In genomic region chr9:15250013-15250412, GRCh38 we compare ENCODE assay signal across 15 cellular contexts. TPM values are rescaled to one million over a fixed set of nuclear protein-coding genes. Genes with fewer than 3 reads are reported as not detected.
DNase-seq lines count a peak whose midpoint lies in the region; ATAC-seq, FAIRE-seq and TF ChIP-seq lines count a peak whose summit lies in the region.
"Had no signal": no experiment of that assay in that cellular context is flagged by ENCODE, and none has a peak within 500 bp of the region (broad histone marks: within the 10 kb centered on the region; RNA-seq: fewer than 3 reads in every experiment).

No MANE protein-coding gene starts in this region.

- H3K9me3 ChIP-seq in endothelial cell of umbilical vein (replicated peaks; ENCODE audit: control insufficient read depth, insufficient read depth, low read length) (no peaks in the 10 kb centered on the region), osteoblast (ENCODE audit: low read depth, low read length) (no peaks in the 10 kb centered on the region), Karpas-422 (ENCODE audit: low read length) (no peaks in the 10 kb centered on the region)
- H3K9me3 ChIP-seq: BE2C, breast epithelium, thyroid gland had no signal

- POLR2A ChIA-PET in endothelial cell of umbilical vein (lab: Charles Lee): no interaction called here

- no peaks in the 10 kb centered on the region for H3K9me2 ChIP-seq in Karpas-422 (replicated peaks; ENCODE audit: insufficient read depth, low read length)

- no peak overlapping the region for H2AFZ ChIP-seq in endothelial cell of umbilical vein (ENCODE audit: low read depth, low read length)
- peak overlapping the region; percentile 43 for H2AFZ ChIP-seq in osteoblast (ENCODE audit: low read length)
- H2AFZ ChIP-seq in Karpas-422 (ENCODE audit: low read length): no peak overlapping the region

- H3K27ac ChIP-seq in endothelial cell of umbilical vein (ENCODE audit: insufficient read depth, low read depth, low read length) (peak overlapping the region; percentile 68), osteoblast (ENCODE audit: low read depth, low read length) (peak overlapping the region; percentile 63), Karpas-422 (ENCODE audit: low read length) (no peak overlapping the region)
- H3K27ac ChIP-seq: SK-N-MC, thyroid gland had no signal

- no peaks in the 10 kb centered on the region for H3K79me2 ChIP-seq in endothelial cell of umbilical vein (ENCODE audit: control insufficient read depth, insufficient read depth, low read length)
- H3K79me2 ChIP-seq in osteoblast (ENCODE audit: insufficient read depth, low read length): peaks cover 4% of the 10 kb centered on the region
- no peaks in the 10 kb centered on the region for H3K79me2 ChIP-seq in Karpas-422 (ENCODE audit: low read length)

- no TSS peak for BruUV-seq in endothelial cell of umbilical vein (replicated peaks; lab: Mats Ljungman, UMichigan)

- no peak overlapping the region for H3K4me3 ChIP-seq in endothelial cell of umbilical vein (replicated peaks in 1 of 3; ENCODE audit: insufficient read depth in 1 of 3, low read depth in 1 of 3, low read length in 3 of 3)
- peak overlapping the region; percentile 14 for H3K4me3 ChIP-seq in osteoblast (ENCODE audit: insufficient read depth, low read length)
- H3K4me3 ChIP-seq in Karpas-422 (ENCODE audit: low read length): no peak overlapping the region
- H3K4me3 ChIP-seq: breast epithelium, SK-N-MC, thyroid gland had no signal

- H3K4me1 ChIP-seq in endothelial cell of umbilical vein (ENCODE audit: control insufficient read depth, extremely low read depth, insufficient read depth, low read length): peaks cover 42% of the 10 kb centered on the region
- H3K4me1 ChIP-seq in osteoblast (ENCODE audit: insufficient read depth, low read length): peaks cover 49% of the 10 kb centered on the region
- H3K4me1 ChIP-seq in Karpas-422 (ENCODE audit: low read length): no peaks in the 10 kb centered on the region
- H3K4me1 ChIP-seq: BE2C, breast epithelium had no signal

- H3K27me3 ChIP-seq in endothelial cell of umbilical vein (ENCODE audit: control insufficient read depth in 2 of 2, insufficient read depth in 2 of 2, low read length in 2 of 2) (no peaks in the 10 kb centered on the region), osteoblast (ENCODE audit: insufficient read depth, low read length) (no peaks in the 10 kb centered on the region), Karpas-422 (ENCODE audit: low read length) (no peaks in the 10 kb centered on the region)
- H3K27me3 ChIP-seq: BE2C, breast epithelium, thyroid gland had no signal

- FAIRE-seq in endothelial cell of umbilical vein (lab: Jason Lieb, UNC): no peak

- no peaks in the 10 kb centered on the region for H3K9me1 ChIP-seq in endothelial cell of umbilical vein (replicated peaks; ENCODE audit: control insufficient read depth, extremely low read depth, insufficient read depth, low read length)

- CTCF ChIA-PET in endothelial cell of umbilical vein (lab: Charles Lee): interaction anchor here (1.2 to 1.3 kb wide), 2 partner anchors 18 to 46 kb away, joined by 3 to 4 read pairs; no protein-coding TSS in a partner anchor

- no peak for ATAC-seq in HG03354 (IDR thresholded peaks at IDR 0.05; ENCODE audit: poor library complexity, severe bottlenecking, unreplicated experiment)

- intact Hi-C loops in endothelial cell of umbilical vein (cut with micrococcal nuclease): no loop called here

- DNase-seq in Ammon's horn (ENCODE audit: low spot score) (peak; percentile 22), LHCN-M2 (ENCODE audit: low read depth) (peak; percentile 44), endothelial cell of umbilical vein (ENCODE audit: low read depth, low spot score) (no peak), osteoblast (ENCODE audit: insufficient read length, low spot score, missing footprints) (no peak), Karpas-422 (no peak)
- no peak for DNase-seq in activated CD4-positive, CD25-positive, alpha-beta regulatory T cell treated with anti-CD3 and anti-CD28 coated beads, Interleukin-2, amount 50 U/mL, for 72 hours
- DNase-seq in central memory CD4-positive, alpha-beta T cell: no peak
- DNase-seq: activated CD8-positive, alpha-beta memory T cell treated with anti-CD3 and anti-CD28 coated beads for 24 hours; activated effector memory CD4-positive, alpha-beta T cell treated with anti-CD3 and anti-CD28 coated beads, Interleukin-2, amount 50 U/mL, for 16 hours; BE2C; DMS79; thyroid gland had no signal

- TF ChIP-seq POLR2A in endothelial cell of umbilical vein (IDR thresholded peaks at IDR 0.05; ENCODE audit: low read depth, low read length): no peak

- TF ChIP-seq CTCF in endothelial cell of umbilical vein (IDR thresholded peaks at IDR 0.05; ENCODE audit: extremely low read depth in 1 of 2, insufficient read depth in 1 of 2, low read depth in 1 of 2, low read length in 2 of 2) (no peak), osteoblast (IDR thresholded peaks at IDR 0.05; ENCODE audit: extremely low read depth, low read depth, low read length) (no peak)

- H3K4me2 ChIP-seq in endothelial cell of umbilical vein (ENCODE audit: insufficient read depth, low read length) (no peak overlapping the region), osteoblast (ENCODE audit: insufficient read depth, low read length) (peak overlapping the region; percentile 42), Karpas-422 (ENCODE audit: low read depth, low read length, poor library complexity, severe bottlenecking) (no peak overlapping the region)

- H3K36me3 ChIP-seq in endothelial cell of umbilical vein (ENCODE audit: control insufficient read depth in 2 of 2, extremely low read depth in 1 of 2, insufficient read depth in 2 of 2, low read length in 2 of 2) (no peaks in the 10 kb centered on the region), osteoblast (ENCODE audit: insufficient read depth, low read length) (no peaks in the 10 kb centered on the region), Karpas-422 (ENCODE audit: insufficient read depth, low read length) (no peaks in the 10 kb centered on the region)
- H3K36me3 ChIP-seq: BE2C, breast epithelium, thyroid gland had no signal

- no peaks in the 10 kb centered on the region for H4K20me1 ChIP-seq in endothelial cell of umbilical vein (replicated peaks; ENCODE audit: control insufficient read depth, extremely low read depth, insufficient read depth, low read length)
- H4K20me1 ChIP-seq in osteoblast (ENCODE audit: insufficient read depth, low read length): no peaks in the 10 kb centered on the region
- H4K20me1 ChIP-seq in Karpas-422 (ENCODE audit: insufficient read depth, low read depth, low read length): no peaks in the 10 kb centered on the region

- H3K9ac ChIP-seq in endothelial cell of umbilical vein (replicated peaks; ENCODE audit: extremely low read depth, insufficient read depth, low read length): no peak overlapping the region
- H3K9ac ChIP-seq in Karpas-422 (ENCODE audit: low read length): no peak overlapping the region

- dilution Hi-C loops in endothelial cell of umbilical vein (cut with MboI; ENCODE audit: extremely low pct_ligation_motif_present, low sequenced_read_pairs): no loop called here

TF ChIP-seq in endothelial cell of umbilical vein, 7 proteins besides CTCF, POLR2A, EP300 and RAD21:
- no peak for TF ChIP-seq EZH2 (IDR thresholded peaks at IDR 0.05; ENCODE audit: borderline replicate concordance, low read depth, low read length, severe bottlenecking)
- no peak for TF ChIP-seq MYC (IDR thresholded peaks at IDR 0.05; ENCODE audit: low read depth, low read length)
- TF ChIP-seq MAX (IDR thresholded peaks at IDR 0.05; ENCODE audit: insufficient read depth, insufficient read length): no peak
TF ChIP-seq in endothelial cell of umbilical vein: peak in this region for 0.

RNA-seq across cellular contexts. Expression of gene TTC39B, which starts 57.0 kb away (rescaled TPM):
- total RNA-seq in LHCN-M2 (2014; rRNA removed): 9.0 and 9.2 TPM in 2 replicates
- polyA plus RNA-seq in LHCN-M2 (2012): 2.4 TPM
- 5.4 and 6.8 TPM in 2 replicates for total RNA-seq in endothelial cell of umbilical vein
- polyA plus RNA-seq in endothelial cell of umbilical vein: 0.64 and 1.0 TPM in 2 replicates
- 0.97 and 1.1 TPM in 2 replicates for polyA plus RNA-seq in endothelial cell of umbilical vein (2011; cell fraction: cytosol; rRNA removed)
- 6.7 and 7.6 TPM in 2 replicates for polyA plus RNA-seq in endothelial cell of umbilical vein (2011; cell fraction: nucleus; rRNA removed)
- 5.3 and 6.9 TPM in 2 replicates for polyA plus RNA-seq in endothelial cell of umbilical vein (2012)
- polyA minus RNA-seq in endothelial cell of umbilical vein: 5.3 and 7.4 TPM in 2 replicates
- 0.31 TPM for polyA minus RNA-seq in endothelial cell of umbilical vein (2011; cell fraction: cytosol; rRNA and poly(A)+ RNA removed)
- 9.8 and 14.4 TPM in 2 replicates for polyA minus RNA-seq in endothelial cell of umbilical vein (2011; cell fraction: nucleus; rRNA and poly(A)+ RNA removed)
- 14.1 and 18.5 TPM in 2 replicates for total RNA-seq in osteoblast
- total RNA-seq in Karpas-422 (2014; rRNA removed; shearing (Covaris generic); ENCODE audit: low replicate concordance): 0.04 TPM in 2 replicates

Comparison
In these comparisons a context has a peak if more than half of its experiments do, and no peak if none do; other contexts are left out.
1. DNase-seq: peak in Ammon's horn (single experiment) and LHCN-M2 (single experiment); none in endothelial cell of umbilical vein (single experiment), osteoblast (single experiment), Karpas-422 (single experiment), activated CD4-positive, CD25-positive, alpha-beta regulatory T cell treated with anti-CD3 and anti-CD28 coated beads, Interleukin-2, amount 50 U/mL, for 72 hours (single experiment) and central memory CD4-positive, alpha-beta T cell (single experiment).